ENCODE assay signal across 20 cellular contexts in the genomic region with DNA sequence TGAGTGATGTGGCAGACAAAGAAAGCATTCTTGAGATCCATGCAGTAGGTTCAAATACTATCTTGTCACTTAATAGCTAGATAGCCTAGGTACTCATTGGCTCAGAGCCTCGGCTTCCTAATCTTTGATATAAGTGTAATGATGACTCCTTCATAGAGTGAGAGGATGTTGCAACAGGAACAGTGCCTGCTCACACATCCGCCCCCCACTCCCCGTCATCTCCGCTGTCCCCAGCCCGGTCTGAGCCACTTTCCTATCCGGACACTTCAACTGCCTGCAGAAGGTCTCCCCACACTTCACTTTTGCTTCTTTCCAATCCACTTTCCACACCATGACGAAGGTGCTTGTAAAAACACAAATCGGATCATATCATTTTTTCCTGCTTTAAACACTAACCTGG.
"Had no signal": no experiment of that assay in that cellular context is flagged by ENCODE, and none has a peak within 500 bp of the region (broad histone marks: within the 10 kb centered on the region; RNA-seq: fewer than 3 reads in every experiment).

No MANE protein-coding gene starts in this region.

- DNase-seq: activated B cell treated with CpG ODN at 0.5 μM for 24 hours; activated CD4-positive, alpha-beta T cell treated with anti-CD3 and anti-CD28 coated beads for 1 hour; activated CD4-positive, alpha-beta T cell treated with anti-CD3 and anti-CD28 coated beads, Interleukin-2, amount 10 ng/mL, durations not matched to agents 24 days and 14 days; activated CD4-positive, alpha-beta T cell treated with anti-CD3 and anti-CD28 coated beads, Interleukin-2, amount 50 U/mL, for 48 hours; activated CD8-positive, alpha-beta memory T cell treated with anti-CD3 and anti-CD28 coated beads, Interleukin-2, amount 10 ng/mL, durations not matched to agents 7 days and 5 days; activated gamma-delta T cell; activated naive CD4-positive, alpha-beta T cell treated with anti-CD3 and anti-CD28 coated beads for 36 hours; activated T-cell treated with anti-CD3 and anti-CD28 coated beads, Interleukin-2, amount 50 U/mL, for 4 hours; Karpas-422; MV-4-11; NCI-H1105; NCI-H1436; NCI-H187; NCI-H2081; NCI-H524; T-cell; T-helper 2 cell; T1000 had no signal

- H3K27ac ChIP-seq: SK-N-MC had no signal

- ATAC-seq: activated CD8-positive, alpha-beta memory T cell treated with anti-CD3 and anti-CD28 coated beads, Interleukin-2, amount 10 ng/mL, durations not matched to agents 7 days and 5 days; activated T-cell treated with anti-CD3 and anti-CD28 coated beads, Interleukin-2, amount 50 U/mL, for 4 hours; K562; T-cell had no signal

- H3K4me3 ChIP-seq: K562, SK-N-MC had no signal
